ENCODE assay signal across 1 cellular context in genomic region chr5:150258126-150258525, GRCh38.
A peak's percentile ranks its signal among the peaks of the same experiment; 100 is the strongest.
TF ChIP-seq lines count a peak whose summit lies in the region.

No MANE protein-coding gene starts in this region.

TF ChIP-seq in GM12878, 131 proteins besides CTCF, POLR2A, EP300 and RAD21:
- TF ChIP-seq, protein P1, sequence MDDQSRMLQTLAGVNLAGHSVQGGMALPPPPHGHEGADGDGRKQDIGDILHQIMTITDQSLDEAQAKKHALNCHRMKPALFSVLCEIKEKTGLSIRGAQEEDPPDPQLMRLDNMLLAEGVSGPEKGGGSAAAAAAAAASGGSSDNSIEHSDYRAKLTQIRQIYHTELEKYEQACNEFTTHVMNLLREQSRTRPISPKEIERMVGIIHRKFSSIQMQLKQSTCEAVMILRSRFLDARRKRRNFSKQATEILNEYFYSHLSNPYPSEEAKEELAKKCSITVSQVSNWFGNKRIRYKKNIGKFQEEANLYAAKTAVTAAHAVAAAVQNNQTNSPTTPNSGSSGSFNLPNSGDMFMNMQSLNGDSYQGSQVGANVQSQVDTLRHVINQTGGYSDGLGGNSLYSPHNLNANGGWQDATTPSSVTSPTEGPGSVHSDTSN (IDR thresholded peaks at IDR 0.05; ENCODE audit: insufficient replicate concordance, low read depth, low read length) = peak; percentile 75
- TF ChIP-seq, protein P2, sequence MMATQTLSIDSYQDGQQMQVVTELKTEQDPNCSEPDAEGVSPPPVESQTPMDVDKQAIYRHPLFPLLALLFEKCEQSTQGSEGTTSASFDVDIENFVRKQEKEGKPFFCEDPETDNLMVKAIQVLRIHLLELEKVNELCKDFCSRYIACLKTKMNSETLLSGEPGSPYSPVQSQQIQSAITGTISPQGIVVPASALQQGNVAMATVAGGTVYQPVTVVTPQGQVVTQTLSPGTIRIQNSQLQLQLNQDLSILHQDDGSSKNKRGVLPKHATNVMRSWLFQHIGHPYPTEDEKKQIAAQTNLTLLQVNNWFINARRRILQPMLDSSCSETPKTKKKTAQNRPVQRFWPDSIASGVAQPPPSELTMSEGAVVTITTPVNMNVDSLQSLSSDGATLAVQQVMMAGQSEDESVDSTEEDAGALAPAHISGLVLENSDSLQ (IDR thresholded peaks at IDR 0.05) = peak; percentile 81
- TF ChIP-seq, protein P3, sequence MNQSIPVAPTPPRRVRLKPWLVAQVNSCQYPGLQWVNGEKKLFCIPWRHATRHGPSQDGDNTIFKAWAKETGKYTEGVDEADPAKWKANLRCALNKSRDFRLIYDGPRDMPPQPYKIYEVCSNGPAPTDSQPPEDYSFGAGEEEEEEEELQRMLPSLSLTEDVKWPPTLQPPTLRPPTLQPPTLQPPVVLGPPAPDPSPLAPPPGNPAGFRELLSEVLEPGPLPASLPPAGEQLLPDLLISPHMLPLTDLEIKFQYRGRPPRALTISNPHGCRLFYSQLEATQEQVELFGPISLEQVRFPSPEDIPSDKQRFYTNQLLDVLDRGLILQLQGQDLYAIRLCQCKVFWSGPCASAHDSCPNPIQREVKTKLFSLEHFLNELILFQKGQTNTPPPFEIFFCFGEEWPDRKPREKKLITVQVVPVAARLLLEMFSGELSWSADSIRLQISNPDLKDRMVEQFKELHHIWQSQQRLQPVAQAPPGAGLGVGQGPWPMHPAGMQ (IDR thresholded peaks at IDR 0.05; ENCODE audit: borderline replicate concordance) = no peak
